In genomic region chr13:80244574-80244973, GRCh38 we compare ENCODE assay signal across 3 cellular contexts.
"Had no signal": no experiment of that assay in that cellular context is flagged by ENCODE, and none has a peak within 500 bp of the region (broad histone marks: within the 10 kb centered on the region; RNA-seq: fewer than 3 reads in every experiment).

No MANE protein-coding gene starts in this region.

- H3K4me3 ChIP-seq: GM12878 had no signal

- DNase-seq: GDM1, GF-D8 had no signal
